Comparison of ENCODE assay signal across 8 cellular contexts in genomic region chr1:179026813-179027664, GRCh38. TPM values are rescaled to one million over a fixed set of nuclear protein-coding genes. Genes with fewer than 3 reads are reported as not detected.
DNase-seq lines count a peak whose midpoint lies in the region; ATAC-seq, FAIRE-seq and TF ChIP-seq lines count a peak whose summit lies in the region.

No MANE protein-coding gene starts in this region.

- POLR2A ChIA-PET in K562 (lab: Yijun Ruan, JAX): interaction anchor here (1.0 to 3.9 kb wide), 7 partner anchors 9 to 413 kb away, joined by 3 to 29 read pairs (median 9); no protein-coding TSS in a partner anchor

- H3K4me1 Mint-ChIP-seq in memory B cell: peaks cover 59% of the 10 kb centered on the region

- H4K20me1 ChIP-seq in K562 (replicated peaks; ENCODE audit: control insufficient read depth, insufficient read depth, low read length): peaks cover 7% of the 10 kb centered on the region

- TF ChIP-seq CTCF in heart left ventricle (IDR thresholded peaks at IDR 0.05): no peak
- TF ChIP-seq CTCF in K562 (IDR thresholded peaks at IDR 0.05 in 2 of 3, conservative IDR thresholded peaks at IDR 0.05 in 1 of 3; ENCODE audit: insufficient read depth in 2 of 3, low read depth in 1 of 3, low read length in 3 of 3): no peak
- no peak for TF ChIP-seq CTCF in upper lobe of right lung (IDR thresholded peaks at IDR 0.05)

- TF ChIP-seq RAD21 in K562 (CRISPR knock-in tag; conservative IDR thresholded peaks at IDR 0.05 in 1 of 2, IDR thresholded peaks at IDR 0.05 in 1 of 2): no peak; a peak in 1 of 4 replicates

- H3K9me1 ChIP-seq in K562 (ENCODE audit: control insufficient read depth, insufficient read depth, low read length): no peaks in the 10 kb centered on the region

- H3K36me3 Mint-ChIP-seq in memory B cell: no peaks in the 10 kb centered on the region

- H3K4me3 Mint-ChIP-seq in memory B cell: peak overlapping the region; percentile 89

- H3K27ac Mint-ChIP-seq in memory B cell: peak overlapping the region; percentile 86

- TF ChIP-seq POLR2A in heart left ventricle (IDR thresholded peaks at IDR 0.05) (no peak), K562 (conservative IDR thresholded peaks at IDR 0.05) (no peak)

- TSS peak; percentile 49 for BruUV-seq in K562 (replicated peaks; lab: Mats Ljungman, UMichigan)

- H3K4me3 ChIP-seq in heart left ventricle (peak overlapping the region; percentile 68 to 98 (median 88)), K562 (peak overlapping the region; percentile 72), upper lobe of right lung (peak overlapping the region; percentile 94)

- in situ Hi-C loops in K562 (cut with MboI): no loop called here

- ATAC-seq in heart left ventricle: no peak
- ATAC-seq in left ventricle myocardium superior: no peak
- no peak for ATAC-seq in K562
- ATAC-seq in memory B cell (ENCODE audit: low read depth): no peak
- no peak for ATAC-seq in upper lobe of right lung
- ATAC-seq in HG03469 (IDR thresholded peaks at IDR 0.05; ENCODE audit: unreplicated experiment): no peak

- FAIRE-seq in K562 (lab: Jason Lieb, UNC): no peak

- intact Hi-C loops in heart left ventricle (cut with DNase I) (loop anchor here in 1 of 10 donors (5.0 kb wide), 1 partner anchor 340 kb away; the partner anchor contains the start of gene AXDND1), left ventricle myocardium superior (cut with micrococcal nuclease) (no loop called here), K562 (cut with micrococcal nuclease) (loop anchor here (1.0 to 2.0 kb wide), 2 partner anchors 20 to 34 kb away; no protein-coding TSS in a partner anchor), upper lobe of right lung (cut with DNase I) (no loop called here)

- H2AFZ ChIP-seq in K562 (ENCODE audit: low read depth, low read length): peak overlapping the region; percentile 81

- H3K27me3 ChIP-seq in heart left ventricle: no peaks in the 10 kb centered on the region
- H3K27me3 ChIP-seq in K562 (ENCODE audit: control insufficient read depth in 2 of 2, insufficient read depth in 2 of 2, low read length in 2 of 2): no peaks in the 10 kb centered on the region
- H3K27me3 ChIP-seq in upper lobe of right lung: no peaks in the 10 kb centered on the region

- peaks cover 59% of the 10 kb centered on the region for H3K79me2 ChIP-seq in K562 (ENCODE audit: control insufficient read depth, insufficient read depth, low read length)

- H3K9ac ChIP-seq in K562 (ENCODE audit: insufficient read depth in 1 of 2, low read depth in 2 of 2, low read length in 2 of 2): peak overlapping the region; percentile 94 to 97

- 20 to 28% (median 25%) methylated on average over 11 of the region's 11 CpGs for WGBS in heart left ventricle, 4 donors
- 7% methylated on average over 11 of the region's 11 CpGs for WGBS in K562 (ENCODE audit: insufficient coverage, low coverage, missing lambda C conversion rate)

- no peaks in the 10 kb centered on the region for H3K36me3 ChIP-seq in heart left ventricle
- no peaks in the 10 kb centered on the region for H3K36me3 ChIP-seq in K562 (ENCODE audit: control insufficient read depth, insufficient read depth, low read length)
- H3K36me3 ChIP-seq in upper lobe of right lung: no peaks in the 10 kb centered on the region

- no peaks in the 10 kb centered on the region for H3K27me3 Mint-ChIP-seq in memory B cell

- DNase-seq in heart left ventricle (no peak), left ventricle myocardium superior (no peak), K562 (ENCODE audit: extremely low read depth in 1 of 4, low spot score in 3 of 4) (no peak), memory B cell (ENCODE audit: low spot score in 2 of 2) (no peak), upper lobe of right lung (no peak), midbrain (lab: John Stamatoyannopoulos, UW) (no peak), HUDEP-2 (lab: John Stamatoyannopoulos, UW; ENCODE audit: unreplicated experiment in 76 of 76) (no peak)

- TF ChIP-seq EP300 in K562 (IDR thresholded peaks at IDR 0.05; ENCODE audit: low read length): no peak

- no peaks in the 10 kb centered on the region for H3K9me3 Mint-ChIP-seq in memory B cell

- H3K27ac ChIP-seq in heart left ventricle (peak overlapping the region; percentile 84 to 97 (median 94)), K562 (ENCODE audit: extremely low read depth, low read depth, low read length) (peak overlapping the region; percentile 95), upper lobe of right lung (peak overlapping the region; percentile 96)

- H3K9me3 ChIP-seq in heart left ventricle (no peaks in the 10 kb centered on the region), K562 (replicated peaks; ENCODE audit: control insufficient read depth, insufficient read depth, low read depth, low read length) (peaks cover 2% of the 10 kb centered on the region; the same call in 1 of the 2 replicates), upper lobe of right lung (no peaks in the 10 kb centered on the region)

- H3K4me2 ChIP-seq in K562 (ENCODE audit: insufficient read depth, low read length): peak overlapping the region; percentile 94

- CTCF ChIA-PET in K562 (lab: Yijun Ruan, JAX; ENCODE audit: low intra/inter-chr PET ratio): no interaction called here

- H3K4me1 ChIP-seq in heart left ventricle: peaks cover 0 to 59% (median 34%) of the 10 kb centered on the region in 12 donors
- peaks cover 27 to 68% of the 10 kb centered on the region in 2 experiments for H3K4me1 ChIP-seq in K562 (replicated peaks in 1 of 2; ENCODE audit: control insufficient read depth in 2 of 2, insufficient read depth in 2 of 2, low read length in 2 of 2)
- H3K4me1 ChIP-seq in upper lobe of right lung: peaks cover 18% of the 10 kb centered on the region

TF ChIP-seq in K562, 482 proteins besides CTCF, POLR2A, EP300 and RAD21 (continues in another document):
- peak; percentile 35 for TF ChIP-seq DACH1 (IDR thresholded peaks at IDR 0.05; ENCODE audit: partially characterized antibody)
- peak in 1 of 2 experiments; percentile 15; a peak in 1 of 4 replicates for TF ChIP-seq MLLT1 (IDR thresholded peaks at IDR 0.05)
- 0 out of 2 replicates have a peak, but pooled peaks have one; percentile 19 for TF ChIP-seq ZNF311 (CRISPR knock-in tag; IDR thresholded peaks at IDR 0.05)
- peak; percentile 63 for TF ChIP-seq SMARCE1 (IDR thresholded peaks at IDR 0.05)
- TF ChIP-seq FOXJ3 (CRISPR knock-in tag; IDR thresholded peaks at IDR 0.05): no peak

RNA-seq across cellular contexts. Expression of gene FAM20B, which starts 1.3 kb away (rescaled TPM):
- total RNA-seq in heart left ventricle: 10 to 100 TPM; 38.4 to 70.1 (median 58.0) TPM
- polyA plus RNA-seq in heart left ventricle: 10 to 100 TPM; 13.8 to 49.2 TPM
- total RNA-seq in left ventricle myocardium superior: 54.5 TPM
- 56.4 and 57.9 TPM in 2 replicates for total RNA-seq in K562 (2011; cell fraction: chromatin; rRNA removed; ENCODE audit: low replicate concordance)
- total RNA-seq in K562 (2011; cell fraction: nucleolus; rRNA removed): 30.9 and 35.8 TPM in 2 replicates
- total RNA-seq in K562 (2011; cell fraction: nucleoplasm; rRNA removed): 54.3 and 85.3 TPM in 2 replicates
- 28.9 and 32.8 TPM in 2 replicates for total RNA-seq in K562 (2014; rRNA removed)
- 63.8 and 70.0 TPM in 2 replicates for total RNA-seq in K562 (2014; rRNA removed; fragmentation: Illumina TruSeq; extraction: Trizol)
- 51.2 and 56.6 TPM in 2 replicates for total RNA-seq in K562 (2015; rRNA removed; fragmentation: Illumina TruSeq; extraction: Trizol)
- 61.3 and 67.5 TPM in 2 replicates for total RNA-seq in K562 (2021)
- 45.5 and 47.7 TPM in 2 replicates for polyA plus RNA-seq in K562 (2011; rRNA removed)
- 16.7 and 30.0 TPM in 2 replicates for polyA plus RNA-seq in K562 (2011; cell fraction: cytosol; rRNA removed)
- 16.0 and 22.1 TPM in 2 replicates for polyA plus RNA-seq in K562 (2011; cell fraction: nucleus; rRNA removed)
- 24.4 and 27.6 TPM in 2 replicates for polyA plus RNA-seq in K562 (2012)
- 37.7 and 42.9 TPM in 2 replicates for polyA plus RNA-seq in K562 (2014; fragmentation: Illumina TruSeq; extraction: Trizol)
- polyA plus RNA-seq in K562 (2014; fragmentation: Nextera tagmentation; extraction: Ambion mirVana): 10 to 100 TPM in 1 of 2 experiments, 1 to 10 TPM in 1; 7.2 to 10.7 TPM
- polyA plus RNA-seq in K562 (2014; rRNA removed): 25.5 and 29.2 TPM in 2 replicates
- polyA minus RNA-seq in K562 (2011; rRNA and poly(A)+ RNA removed): 106 and 108 TPM in 2 replicates
- 36.5 and 48.0 TPM in 2 replicates for polyA minus RNA-seq in K562 (2011; cell fraction: cytosol; rRNA and poly(A)+ RNA removed)
- 9.8 and 19.0 TPM in 2 replicates for polyA minus RNA-seq in K562 (2011; cell fraction: nucleus; rRNA and poly(A)+ RNA removed)
- 44.0 TPM for total RNA-seq in upper lobe of right lung

RNA-seq across cellular contexts. Expression of gene TOR3A, which starts 54.8 kb away (rescaled TPM):
- 10 to 100 TPM in 4 of 9 donors, 1 to 10 TPM in 5; 6.3 to 22.4 (median 9.9) TPM for total RNA-seq in heart left ventricle
- polyA plus RNA-seq in heart left ventricle: 10 to 100 TPM in 1 of 2 donors, 1 to 10 TPM in 1; 3.8 to 19.5 TPM
- 8.7 TPM for total RNA-seq in left ventricle myocardium superior
- total RNA-seq in K562 (2011; cell fraction: chromatin; rRNA removed; ENCODE audit: low replicate concordance): 35.1 and 99.5 TPM in 2 replicates
- total RNA-seq in K562 (2011; cell fraction: nucleolus; rRNA removed): 118 and 119 TPM in 2 replicates
- 78.9 and 84.8 TPM in 2 replicates for total RNA-seq in K562 (2011; cell fraction: nucleoplasm; rRNA removed)
- 85.5 and 99.4 TPM in 2 replicates for total RNA-seq in K562 (2014; rRNA removed)
- 30.7 and 33.8 TPM in 2 replicates for total RNA-seq in K562 (2014; rRNA removed; fragmentation: Illumina TruSeq; extraction: Trizol)
- 38.9 and 39.7 TPM in 2 replicates for total RNA-seq in K562 (2015; rRNA removed; fragmentation: Illumina TruSeq; extraction: Trizol)
- total RNA-seq in K562 (2021): 56.4 and 57.5 TPM in 2 replicates
- polyA plus RNA-seq in K562 (2011; rRNA removed): 35.9 and 39.0 TPM in 2 replicates
- polyA plus RNA-seq in K562 (2011; cell fraction: cytosol; rRNA removed): 46.7 and 101 TPM in 2 replicates
- 32.1 and 53.1 TPM in 2 replicates for polyA plus RNA-seq in K562 (2011; cell fraction: nucleus; rRNA removed)
- polyA plus RNA-seq in K562 (2012): 40.2 and 44.0 TPM in 2 replicates
- 52.4 and 53.1 TPM in 2 replicates for polyA plus RNA-seq in K562 (2014; fragmentation: Illumina TruSeq; extraction: Trizol)
- polyA plus RNA-seq in K562 (2014; fragmentation: Nextera tagmentation; extraction: Ambion mirVana): 10 to 100 TPM in 1 of 2 experiments, 1 to 10 TPM in 1; 7.9 to 13.0 TPM
- 94.5 and 94.7 TPM in 2 replicates for polyA plus RNA-seq in K562 (2014; rRNA removed)
- polyA minus RNA-seq in K562 (2011; rRNA and poly(A)+ RNA removed): 39.1 and 54.9 TPM in 2 replicates
- 30.2 and 38.8 TPM in 2 replicates for polyA minus RNA-seq in K562 (2011; cell fraction: cytosol; rRNA and poly(A)+ RNA removed)
- polyA minus RNA-seq in K562 (2011; cell fraction: nucleus; rRNA and poly(A)+ RNA removed): 23.4 and 26.4 TPM in 2 replicates
- 23.0 TPM for total RNA-seq in upper lobe of right lung
